ENCODE assay signal across 9 cellular contexts in genomic region chr9:2018764-2019548, GRCh38. TPM values are rescaled to one million over a fixed set of nuclear protein-coding genes. Genes with fewer than 3 reads are reported as not detected.
DNase-seq lines count a peak whose midpoint lies in the region; ATAC-seq and TF ChIP-seq lines count a peak whose summit lies in the region.
"Had no signal": no experiment of that assay in that cellular context is flagged by ENCODE, and none has a peak within 500 bp of the region (broad histone marks: within the 10 kb centered on the region; RNA-seq: fewer than 3 reads in every experiment).

No MANE protein-coding gene starts in this region.

- no peaks in the 10 kb centered on the region for H3K9me2 ChIP-seq in hepatocyte (replicated peaks; ENCODE audit: insufficient read depth)

- peaks cover 58% of the 10 kb centered on the region for H3K79me2 ChIP-seq in hepatocyte

- H3K9me3 ChIP-seq in hepatocyte (ENCODE audit: low read depth) (no peaks in the 10 kb centered on the region), stomach smooth muscle (ENCODE audit: control insufficient read depth in 2 of 2, low read length in 2 of 2) (no peaks in the 10 kb centered on the region)

- peaks cover 44% of the 10 kb centered on the region for H3K36me3 Mint-ChIP-seq in activated CD8-positive, alpha-beta T cell treated with anti-CD3 and anti-CD28 coated beads, Interleukin-2, amount 10 ng/mL, durations not matched to agents 7 days and 5 days (ENCODE audit: low read depth)

- H3K4me1 ChIP-seq in hepatocyte (ENCODE audit: insufficient read depth) = peaks cover 28% of the 10 kb centered on the region
- H3K4me1 ChIP-seq in stomach smooth muscle (ENCODE audit: control insufficient read depth, insufficient read depth, low read length) = peaks cover 19% of the 10 kb centered on the region

- H3K27ac ChIP-seq in hepatocyte = no peak overlapping the region
- peak overlapping the region; percentile 92 for H3K27ac ChIP-seq in stomach smooth muscle (ENCODE audit: low read length)

- CTCF ChIA-PET in activated CD8-positive, alpha-beta T cell treated with anti-CD3 and anti-CD28 coated beads, Interleukin-2, amount 10 ng/mL, durations not matched to agents 7 days and 5 days (lab: Charles Lee) = no interaction called here

- DNase-seq in NCI-H2171 treated with DMSO at 0.1 percent for 48 hours (lab: John Stamatoyannopoulos, UW) (peak; percentile 43), NCI-H2171 (lab: John Stamatoyannopoulos, UW) (no peak), hepatocyte (ENCODE audit: low spot score) (no peak), amniotic stem cell (lab: John Stamatoyannopoulos, UW) (no peak)
- DNase-seq in activated CD8-positive, alpha-beta T cell treated with anti-CD3 and anti-CD28 coated beads, Interleukin-2, amount 10 ng/mL, durations not matched to agents 7 days and 5 days = peak; percentile 68
- DNase-seq in activated CD4-positive, alpha-beta T cell treated with anti-CD3 and anti-CD28 coated beads for 1 hour = no peak
- DNase-seq: Kasumi-1 had no signal

- no peaks in the 10 kb centered on the region for H3K36me3 ChIP-seq in hepatocyte (replicated peaks; ENCODE audit: insufficient read depth, low read depth)
- no peaks in the 10 kb centered on the region for H3K36me3 ChIP-seq in stomach smooth muscle (ENCODE audit: control insufficient read depth in 2 of 2, insufficient read depth in 2 of 2, low read length in 2 of 2)

- peaks cover 56% of the 10 kb centered on the region for H3K4me1 Mint-ChIP-seq in activated CD8-positive, alpha-beta T cell treated with anti-CD3 and anti-CD28 coated beads, Interleukin-2, amount 10 ng/mL, durations not matched to agents 7 days and 5 days (ENCODE audit: low read depth)

- H3K27me3 Mint-ChIP-seq in activated CD8-positive, alpha-beta T cell treated with anti-CD3 and anti-CD28 coated beads, Interleukin-2, amount 10 ng/mL, durations not matched to agents 7 days and 5 days (ENCODE audit: low read depth) = peaks cover 2% of the 10 kb centered on the region

- POLR2A ChIA-PET in activated CD8-positive, alpha-beta T cell treated with anti-CD3 and anti-CD28 coated beads, Interleukin-2, amount 10 ng/mL, durations not matched to agents 7 days and 5 days (lab: Charles Lee) = interaction anchor here (2.4 to 5.4 kb wide), 2 partner anchors 8 to 35 kb away, joined by 12 to 39 read pairs; no protein-coding TSS in a partner anchor

- H3K4me3 ChIP-seq in hepatocyte (peak overlapping the region; percentile 89), stomach smooth muscle (ENCODE audit: low read length in 2 of 2) (peak overlapping the region; percentile 90 to 91)

- peak overlapping the region; percentile 99 for H3K27ac Mint-ChIP-seq in activated CD8-positive, alpha-beta T cell treated with anti-CD3 and anti-CD28 coated beads, Interleukin-2, amount 10 ng/mL, durations not matched to agents 7 days and 5 days

- H3K9ac ChIP-seq in stomach smooth muscle (ENCODE audit: low read length in 2 of 2) = peak overlapping the region in 1 of 2 donors; percentile 95

- peak overlapping the region; percentile 95 for H3K4me2 ChIP-seq in hepatocyte

- H4K20me1 ChIP-seq in hepatocyte (ENCODE audit: insufficient read depth, poor library complexity, severe bottlenecking) = peaks cover 12% of the 10 kb centered on the region

- ATAC-seq in activated CD8-positive, alpha-beta T cell treated with anti-CD3 and anti-CD28 coated beads, Interleukin-2, amount 10 ng/mL, durations not matched to agents 7 days and 5 days = no peak
- ATAC-seq in GM21526 (IDR thresholded peaks at IDR 0.05; ENCODE audit: low FRiP score, unreplicated experiment) = no peak

- H3K27me3 ChIP-seq in hepatocyte = no peaks in the 10 kb centered on the region
- no peaks in the 10 kb centered on the region for H3K27me3 ChIP-seq in stomach smooth muscle (ENCODE audit: control insufficient read depth in 1 of 2, insufficient read depth in 2 of 2, low read length in 2 of 2)

- no peak for TF ChIP-seq CTCF in hepatocyte (IDR thresholded peaks at IDR 0.05; ENCODE audit: poor library complexity)

- 52% methylated on average over 6 of the region's 6 CpGs for WGBS in hepatocyte (ENCODE audit: low lambda C conversion rate, missing lambda C conversion rate)

- no peak overlapping the region for H2AFZ ChIP-seq in hepatocyte

- peak overlapping the region; percentile 100 for H3K4me3 Mint-ChIP-seq in activated CD8-positive, alpha-beta T cell treated with anti-CD3 and anti-CD28 coated beads, Interleukin-2, amount 10 ng/mL, durations not matched to agents 7 days and 5 days

- H3K9me3 Mint-ChIP-seq in activated CD8-positive, alpha-beta T cell treated with anti-CD3 and anti-CD28 coated beads, Interleukin-2, amount 10 ng/mL, durations not matched to agents 7 days and 5 days (ENCODE audit: insufficient read depth) = no peaks in the 10 kb centered on the region

RNA-seq across cellular contexts. Expression of gene SMARCA2, which starts 3.8 kb away (rescaled TPM):
- 100 to 1,000 TPM; 243 to 245 TPM for total RNA-seq in activated CD8-positive, alpha-beta T cell treated with anti-CD3 and anti-CD28 coated beads, Interleukin-2, amount 10 ng/mL, durations not matched to agents 7 days and 5 days
- 65.3 and 95.1 TPM in 2 replicates for total RNA-seq in hepatocyte
- 30.1 and 39.9 TPM in 2 replicates for polyA plus RNA-seq in hepatocyte

Comparison
In these comparisons a context has a peak if more than half of its experiments do, and no peak if none do; other contexts are left out.
1. DNase-seq: peak in NCI-H2171 treated with DMSO at 0.1 percent for 48 hours (single experiment) and activated CD8-positive, alpha-beta T cell treated with anti-CD3 and anti-CD28 coated beads, Interleukin-2, amount 10 ng/mL, durations not matched to agents 7 days and 5 days (single experiment); none in NCI-H2171 (single experiment), hepatocyte (single experiment), amniotic stem cell (single experiment) and activated CD4-positive, alpha-beta T cell treated with anti-CD3 and anti-CD28 coated beads for 1 hour (single experiment).